Comparison of ENCODE assay signal across 27 cellular contexts in the genomic region with DNA sequence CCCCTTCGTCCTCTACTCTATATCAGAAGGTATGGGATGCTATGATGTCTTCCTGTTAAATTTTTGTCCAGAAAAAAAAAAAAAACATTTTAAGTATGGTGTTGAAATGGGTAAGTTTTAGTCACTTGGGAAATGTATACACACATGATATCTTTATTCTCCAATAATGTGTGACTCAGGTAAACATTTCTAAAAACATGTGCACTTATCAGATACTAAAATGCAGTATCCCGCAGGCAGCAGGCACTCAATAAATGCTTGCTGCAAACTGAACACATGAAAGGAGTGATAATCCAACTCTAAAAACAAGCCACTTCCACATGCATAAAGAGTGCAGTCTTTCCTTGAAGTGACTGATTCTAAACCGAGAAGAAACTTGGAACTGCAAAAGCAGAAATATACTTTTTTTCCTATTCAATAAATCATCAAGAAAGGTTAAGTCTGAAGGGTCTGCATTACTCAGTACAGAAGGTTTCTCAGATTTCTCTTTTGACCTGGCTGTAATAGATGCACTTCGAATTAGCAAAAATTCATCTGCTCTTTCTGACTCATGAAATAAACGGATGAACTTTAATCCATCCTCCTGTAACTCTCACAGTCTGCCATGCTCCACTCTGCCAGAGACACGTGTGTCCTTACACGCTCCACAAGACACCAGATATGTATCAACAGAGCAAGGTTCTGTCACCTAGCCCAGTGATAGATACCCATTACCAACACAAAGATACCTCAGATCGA.
DNase-seq lines count a peak whose midpoint lies in the region; ATAC-seq and TF ChIP-seq lines count a peak whose summit lies in the region.
"Had no signal": no experiment of that assay in that cellular context is flagged by ENCODE, and none has a peak within 500 bp of the region (broad histone marks: within the 10 kb centered on the region; RNA-seq: fewer than 3 reads in every experiment).

No MANE protein-coding gene starts in this region.

- no peaks in the 10 kb centered on the region for H4K20me1 ChIP-seq in fibroblast of lung (ENCODE audit: control insufficient read depth, extremely low read depth, insufficient read depth, low read length)

- intact Hi-C loops in naive thymus-derived CD4-positive, alpha-beta T cell (cut with micrococcal nuclease) = no loop called here
- intact Hi-C loops in activated CD4-positive, alpha-beta T cell treated with anti-CD3 and anti-CD28 coated beads, Interleukin-2, amount 10 ng/mL, durations not matched to agents 24 days and 14 days (cut with micrococcal nuclease) = no loop called here

- H3K4me3 ChIP-seq in fibroblast of lung (replicated peaks in 1 of 4; ENCODE audit: control extremely low read depth in 1 of 4, insufficient read depth in 1 of 4, low read depth in 3 of 4, low read length in 4 of 4) = no peak overlapping the region
- no peak overlapping the region for H3K4me3 ChIP-seq in naive thymus-derived CD4-positive, alpha-beta T cell (ENCODE audit: low read length)
- H3K4me3 ChIP-seq: colonic mucosa, heart left ventricle, lung, thoracic aorta, uterus had no signal

- no peaks in the 10 kb centered on the region for H3K27me3 ChIP-seq in fibroblast of lung (ENCODE audit: control insufficient read depth, insufficient read depth, low read length)
- H3K27me3 ChIP-seq in naive thymus-derived CD4-positive, alpha-beta T cell (ENCODE audit: control insufficient read depth in 2 of 2, insufficient read depth in 2 of 2, low read length in 2 of 2) = no peaks in the 10 kb centered on the region
- H3K27me3 ChIP-seq: colonic mucosa, heart left ventricle, uterus had no signal

- peaks cover 5% of the 10 kb centered on the region for H3K4me1 ChIP-seq in fibroblast of lung (ENCODE audit: control insufficient read depth, extremely low read depth, insufficient read depth, low read length)
- peaks cover 0 to 9% of the 10 kb centered on the region in 2 donors for H3K4me1 ChIP-seq in naive thymus-derived CD4-positive, alpha-beta T cell (ENCODE audit: control insufficient read depth in 2 of 2, insufficient read depth in 2 of 2, low read length in 2 of 2)
- H3K4me1 ChIP-seq: uterus had no signal

- H3K9me3 ChIP-seq in fibroblast of lung (ENCODE audit: control insufficient read depth, insufficient read depth, low read depth, low read length) = no peaks in the 10 kb centered on the region
- no peaks in the 10 kb centered on the region for H3K9me3 ChIP-seq in naive thymus-derived CD4-positive, alpha-beta T cell (ENCODE audit: control insufficient read depth in 2 of 3, low read length in 3 of 3)
- H3K9me3 ChIP-seq: colonic mucosa, heart left ventricle, thoracic aorta, uterus had no signal

- no peak overlapping the region for H3K9ac ChIP-seq in fibroblast of lung (ENCODE audit: insufficient read depth, low read length)
- H3K9ac ChIP-seq: KMS-11 had no signal

- H3K4me2 ChIP-seq in fibroblast of lung (ENCODE audit: extremely low read depth, insufficient read depth, low read length) = no peak overlapping the region
- H3K4me2 ChIP-seq: KMS-11 had no signal

- TF ChIP-seq CTCF in fibroblast of lung (conservative IDR thresholded peaks at IDR 0.05 in 1 of 2, IDR thresholded peaks at IDR 0.05 in 1 of 2; ENCODE audit: low read depth in 1 of 2, low read length in 2 of 2) = no peak

- H3K36me3 Mint-ChIP-seq in activated naive CD4-positive, alpha-beta T cell treated with anti-CD3 and anti-CD28 coated beads, Interleukin-2, amount 50 U/mL, for 72 hours = peaks cover 6% of the 10 kb centered on the region in 2 donors
- H3K36me3 Mint-ChIP-seq in activated naive CD4-positive, alpha-beta T cell treated with anti-CD3 and anti-CD28 coated beads, Interleukin-2, amount 10 ng/mL, durations not matched to agents 7 days and 5 days = peaks cover 6% of the 10 kb centered on the region
- H3K36me3 Mint-ChIP-seq in naive thymus-derived CD4-positive, alpha-beta T cell = peaks cover 13 to 56% (median 33%) of the 10 kb centered on the region in 5 donors
- peaks cover 18% of the 10 kb centered on the region for H3K36me3 Mint-ChIP-seq in activated CD4-positive, alpha-beta T cell treated with anti-CD3 and anti-CD28 coated beads, Interleukin-2, amount 10 ng/mL, durations not matched to agents 24 days and 14 days (ENCODE audit: low read depth)

- H3K27ac ChIP-seq in fibroblast of lung (ENCODE audit: insufficient read depth, low read length) = no peak overlapping the region
- no peak overlapping the region for H3K27ac ChIP-seq in naive thymus-derived CD4-positive, alpha-beta T cell (ENCODE audit: low read depth, low read length)
- H3K27ac ChIP-seq: colonic mucosa, epithelial cell of prostate, KMS-11, thoracic aorta, uterus had no signal

- no peaks in the 10 kb centered on the region for H3K36me3 ChIP-seq in fibroblast of lung (ENCODE audit: control insufficient read depth, insufficient read depth, low read length)
- peaks cover 0 to 22% (median 0%) of the 10 kb centered on the region in 3 experiments for H3K36me3 ChIP-seq in naive thymus-derived CD4-positive, alpha-beta T cell (ENCODE audit: control insufficient read depth in 2 of 3, insufficient read depth in 3 of 3, low read length in 3 of 3)
- H3K36me3 ChIP-seq: colonic mucosa, uterus had no signal

- H3K27me3 Mint-ChIP-seq in activated naive CD4-positive, alpha-beta T cell treated with anti-CD3 and anti-CD28 coated beads, Interleukin-2, amount 10 ng/mL, durations not matched to agents 7 days and 5 days = no peaks in the 10 kb centered on the region
- H3K27me3 Mint-ChIP-seq in naive thymus-derived CD4-positive, alpha-beta T cell = no peaks in the 10 kb centered on the region
- no peaks in the 10 kb centered on the region for H3K27me3 Mint-ChIP-seq in activated CD4-positive, alpha-beta T cell treated with anti-CD3 and anti-CD28 coated beads, Interleukin-2, amount 10 ng/mL, durations not matched to agents 24 days and 14 days
- H3K27me3 Mint-ChIP-seq: activated T-cell treated with anti-CD3 and anti-CD28 coated beads, Interleukin-2, amount 50 U/mL, for 24 hours had no signal

- H3K4me3 Mint-ChIP-seq in activated naive CD4-positive, alpha-beta T cell treated with anti-CD3 and anti-CD28 coated beads, Interleukin-2, amount 10 ng/mL, durations not matched to agents 7 days and 5 days = no peak overlapping the region
- no peak overlapping the region for H3K4me3 Mint-ChIP-seq in naive thymus-derived CD4-positive, alpha-beta T cell
- no peak overlapping the region for H3K4me3 Mint-ChIP-seq in activated CD4-positive, alpha-beta T cell treated with anti-CD3 and anti-CD28 coated beads, Interleukin-2, amount 10 ng/mL, durations not matched to agents 24 days and 14 days
- H3K4me3 Mint-ChIP-seq: activated T-cell treated with anti-CD3 and anti-CD28 coated beads, Interleukin-2, amount 50 U/mL, for 24 hours; T-helper 2 cell treated with Interferon-gamma antibody and Interleukin-4, amounts not matched to agents 5 μg/mL and 100 μg/mL, for 36 hours had no signal

- H3K27ac Mint-ChIP-seq in activated naive CD4-positive, alpha-beta T cell treated with anti-CD3 and anti-CD28 coated beads, Interleukin-2, amount 50 U/mL, for 72 hours = peak overlapping the region; percentile 1 to 43
- no peak overlapping the region for H3K27ac Mint-ChIP-seq in activated naive CD4-positive, alpha-beta T cell treated with anti-CD3 and anti-CD28 coated beads, Interleukin-2, amount 10 ng/mL, durations not matched to agents 7 days and 5 days
- peak overlapping the region in 5 of 9 donors; percentile 6 to 63 (median 43) for H3K27ac Mint-ChIP-seq in naive thymus-derived CD4-positive, alpha-beta T cell
- no peak overlapping the region for H3K27ac Mint-ChIP-seq in activated CD4-positive, alpha-beta T cell treated with anti-CD3 and anti-CD28 coated beads, Interleukin-2, amount 10 ng/mL, durations not matched to agents 24 days and 14 days
- H3K27ac Mint-ChIP-seq: activated T-cell treated with anti-CD3 and anti-CD28 coated beads, Interleukin-2, amount 50 U/mL, for 24 hours had no signal

- H3K4me1 Mint-ChIP-seq in activated naive CD4-positive, alpha-beta T cell treated with anti-CD3 and anti-CD28 coated beads, Interleukin-2, amount 10 ng/mL, durations not matched to agents 7 days and 5 days = peaks cover 18% of the 10 kb centered on the region
- H3K4me1 Mint-ChIP-seq in naive thymus-derived CD4-positive, alpha-beta T cell = peaks cover 14 to 56% (median 42%) of the 10 kb centered on the region in 7 donors
- H3K4me1 Mint-ChIP-seq in activated CD4-positive, alpha-beta T cell treated with anti-CD3 and anti-CD28 coated beads, Interleukin-2, amount 10 ng/mL, durations not matched to agents 24 days and 14 days = peaks cover 11% of the 10 kb centered on the region

- DNase-seq in activated naive CD4-positive, alpha-beta T cell treated with anti-CD3 and anti-CD28 coated beads, Interleukin-2, amount 50 U/mL, for 72 hours (ENCODE audit: low spot score in 2 of 2) = no peak
- DNase-seq in activated naive CD4-positive, alpha-beta T cell treated with anti-CD3 and anti-CD28 coated beads, Interleukin-2, amount 10 ng/mL, durations not matched to agents 7 days and 5 days = no peak
- DNase-seq in fibroblast of lung (ENCODE audit: low read depth in 2 of 2) = peak; percentile 40 to 50
- no peak for DNase-seq in naive thymus-derived CD4-positive, alpha-beta T cell
- no peak for DNase-seq in GM03348 (ENCODE audit: low spot score)
- DNase-seq in activated CD4-positive, alpha-beta T cell treated with anti-CD3 and anti-CD28 coated beads, Interleukin-2, amount 10 ng/mL, durations not matched to agents 24 days and 14 days = no peak
- DNase-seq: activated CD4-positive, alpha-beta T cell treated with anti-CD3 and anti-CD28 coated beads for 48 hours; activated gamma-delta T cell treated with Interleukin-2 at 50 U/mL for 16 hours; activated T-cell treated with anti-CD3 and anti-CD28 coated beads, Interleukin-2, amount 50 U/mL, for 24 hours; AML-193; colonic mucosa; effector CD8-positive, alpha-beta T cell; heart left ventricle; MM.1S; NCI-H2081; PC-3; stimulated activated naive CD4-positive, alpha-beta T cell treated with Interleukin-2 at 50 U/mL for 16 hours; uterus had no signal

- CTCF ChIA-PET in activated naive CD4-positive, alpha-beta T cell treated with anti-CD3 and anti-CD28 coated beads, Interleukin-2, amount 10 ng/mL, durations not matched to agents 7 days and 5 days (lab: Charles Lee) = no interaction called here
- CTCF ChIA-PET in naive thymus-derived CD4-positive, alpha-beta T cell (lab: Charles Lee) = no interaction called here

- peaks cover 17% of the 10 kb centered on the region for H3K79me2 ChIP-seq in fibroblast of lung (ENCODE audit: control insufficient read depth, insufficient read depth, low read length)

- no peak for ATAC-seq in activated naive CD4-positive, alpha-beta T cell treated with anti-CD3 and anti-CD28 coated beads, Interleukin-2, amount 50 U/mL, for 72 hours
- no peak for ATAC-seq in naive thymus-derived CD4-positive, alpha-beta T cell
- no peak for ATAC-seq in GM21360 (IDR thresholded peaks at IDR 0.05; ENCODE audit: unreplicated experiment)
- no peak for ATAC-seq in HG02588 (IDR thresholded peaks at IDR 0.05; ENCODE audit: unreplicated experiment)
- ATAC-seq: HCT116, heart left ventricle, PC-3, Right ventricle myocardium inferior had no signal

- POLR2A ChIA-PET in naive thymus-derived CD4-positive, alpha-beta T cell (lab: Charles Lee) = interaction anchor here (0.7 kb wide), 1 partner anchor 85 kb away, joined by 3 read pairs; no protein-coding TSS in a partner anchor

- H2AFZ ChIP-seq in fibroblast of lung (ENCODE audit: low read length) = no peak overlapping the region

- no peaks in the 10 kb centered on the region for H3K9me3 Mint-ChIP-seq in activated naive CD4-positive, alpha-beta T cell treated with anti-CD3 and anti-CD28 coated beads, Interleukin-2, amount 50 U/mL, for 72 hours
- no peaks in the 10 kb centered on the region for H3K9me3 Mint-ChIP-seq in activated naive CD4-positive, alpha-beta T cell treated with anti-CD3 and anti-CD28 coated beads, Interleukin-2, amount 10 ng/mL, durations not matched to agents 7 days and 5 days
- H3K9me3 Mint-ChIP-seq in naive thymus-derived CD4-positive, alpha-beta T cell = peaks cover 0 to under 1% (median 0%) of the 10 kb centered on the region in 11 donors
- peaks cover under 1% of the 10 kb centered on the region for H3K9me3 Mint-ChIP-seq in activated CD4-positive, alpha-beta T cell treated with anti-CD3 and anti-CD28 coated beads, Interleukin-2, amount 10 ng/mL, durations not matched to agents 24 days and 14 days
- H3K9me3 Mint-ChIP-seq: activated T-cell treated with anti-CD3 and anti-CD28 coated beads, Interleukin-2, amount 50 U/mL, for 24 hours; T-helper 2 cell treated with Interferon-gamma antibody and Interleukin-4, amounts not matched to agents 5 μg/mL and 100 μg/mL, for 36 hours had no signal

Comparison
In these comparisons a context has a peak if more than half of its experiments do, and no peak if none do; other contexts are left out.
1. H3K27ac Mint-ChIP-seq: peak in activated naive CD4-positive, alpha-beta T cell treated with anti-CD3 and anti-CD28 coated beads, Interleukin-2, amount 50 U/mL, for 72 hours (2 of 2) and naive thymus-derived CD4-positive, alpha-beta T cell (5 of 9); none in activated naive CD4-positive, alpha-beta T cell treated with anti-CD3 and anti-CD28 coated beads, Interleukin-2, amount 10 ng/mL, durations not matched to agents 7 days and 5 days (single experiment) and activated CD4-positive, alpha-beta T cell treated with anti-CD3 and anti-CD28 coated beads, Interleukin-2, amount 10 ng/mL, durations not matched to agents 24 days and 14 days (single experiment).
2. DNase-seq: peak in fibroblast of lung (2 of 2); none in activated naive CD4-positive, alpha-beta T cell treated with anti-CD3 and anti-CD28 coated beads, Interleukin-2, amount 50 U/mL, for 72 hours (0 of 2), activated naive CD4-positive, alpha-beta T cell treated with anti-CD3 and anti-CD28 coated beads, Interleukin-2, amount 10 ng/mL, durations not matched to agents 7 days and 5 days (single experiment), naive thymus-derived CD4-positive, alpha-beta T cell (0 of 9), GM03348 (single experiment) and activated CD4-positive, alpha-beta T cell treated with anti-CD3 and anti-CD28 coated beads, Interleukin-2, amount 10 ng/mL, durations not matched to agents 24 days and 14 days (single experiment).